ENCODE assay signal across 2 cellular contexts in the genomic region with DNA sequence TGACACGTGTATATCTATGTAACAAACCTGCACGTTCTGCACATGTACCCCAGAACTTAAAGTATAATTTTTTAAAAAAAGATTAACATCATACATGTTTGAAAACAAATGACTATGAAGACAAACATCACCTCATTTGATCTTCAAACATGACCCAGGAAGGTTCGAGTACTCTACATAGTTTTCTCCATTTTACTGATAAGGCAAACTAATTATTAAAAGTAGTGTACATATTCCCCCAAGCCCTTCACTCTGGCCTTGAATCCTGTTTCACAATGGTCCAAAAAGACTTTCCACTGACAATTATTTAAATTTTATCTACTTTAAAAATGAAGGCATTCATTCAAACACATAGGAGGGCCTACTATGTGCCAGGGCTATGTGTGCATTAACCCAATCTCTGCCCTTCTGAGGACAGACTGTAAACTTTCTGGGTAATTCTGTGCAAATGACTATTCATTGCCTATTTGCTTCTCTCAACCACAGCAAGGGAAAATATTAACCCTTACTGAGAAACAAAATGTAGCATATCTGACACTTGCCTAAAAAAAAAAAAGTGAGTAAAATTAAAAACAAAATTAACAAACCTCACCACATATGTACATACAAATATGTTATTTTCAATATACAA.
A peak's percentile ranks its signal among the peaks of the same experiment; 100 is the strongest.
TF ChIP-seq lines count a peak whose summit lies in the region.

No MANE protein-coding gene starts in this region.

TF ChIP-seq in HepG2, 621 proteins besides CTCF, POLR2A, EP300 and RAD21 (continues in another document):
- no peak for TF ChIP-seq FOXP1 (IDR thresholded peaks at IDR 0.05)
- no peak for TF ChIP-seq FOXP1 (CRISPR knock-in tag; IDR thresholded peaks at IDR 0.05)
- TF ChIP-seq CEBPG (CRISPR knock-in tag; IDR thresholded peaks at IDR 0.05), result peak; percentile 20; the same call in 1 of the 2 replicates
- TF ChIP-seq NCOA2 (CRISPR knock-in tag; IDR thresholded peaks at IDR 0.05), result peak; percentile 68
- 0 out of 2 replicates have a peak, but pooled peaks have one; percentile 6 for TF ChIP-seq FOXA1 (IDR thresholded peaks at IDR 0.05)
- no peak for TF ChIP-seq FOXA1 (CRISPR knock-in tag; IDR thresholded peaks at IDR 0.05)
- peak; percentile 45; the same call in 1 of the 2 replicates for TF ChIP-seq ISL2 (CRISPR knock-in tag; IDR thresholded peaks at IDR 0.05)
- no peak for TF ChIP-seq POGZ (CRISPR knock-in tag; IDR thresholded peaks at IDR 0.05)
- no peak for TF ChIP-seq ZNF354B (CRISPR knock-in tag; IDR thresholded peaks at IDR 0.05)
- TF ChIP-seq, protein P1, sequence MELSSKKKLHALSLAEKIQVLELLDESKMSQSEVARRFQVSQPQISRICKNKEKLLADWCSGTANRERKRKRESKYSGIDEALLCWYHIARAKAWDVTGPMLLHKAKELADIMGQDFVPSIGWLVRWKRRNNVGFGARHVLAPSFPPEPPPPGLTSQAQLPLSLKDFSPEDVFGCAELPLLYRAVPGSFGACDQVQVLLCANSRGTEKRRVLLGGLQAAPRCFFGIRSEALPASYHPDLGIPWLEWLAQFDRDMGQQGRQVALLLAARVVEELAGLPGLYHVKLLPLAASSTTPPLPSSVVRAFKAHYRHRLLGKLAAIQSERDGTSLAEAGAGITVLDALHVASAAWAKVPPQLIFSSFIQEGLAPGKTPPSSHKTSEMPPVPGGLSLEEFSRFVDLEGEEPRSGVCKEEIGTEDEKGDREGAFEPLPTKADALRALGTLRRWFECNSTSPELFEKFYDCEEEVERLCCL (CRISPR knock-in tag; IDR thresholded peaks at IDR 0.05; ENCODE audit: borderline replicate concordance), result no peak
- no peak for TF ChIP-seq ZKSCAN5 (CRISPR knock-in tag; IDR thresholded peaks at IDR 0.05)
- TF ChIP-seq, protein P2, sequence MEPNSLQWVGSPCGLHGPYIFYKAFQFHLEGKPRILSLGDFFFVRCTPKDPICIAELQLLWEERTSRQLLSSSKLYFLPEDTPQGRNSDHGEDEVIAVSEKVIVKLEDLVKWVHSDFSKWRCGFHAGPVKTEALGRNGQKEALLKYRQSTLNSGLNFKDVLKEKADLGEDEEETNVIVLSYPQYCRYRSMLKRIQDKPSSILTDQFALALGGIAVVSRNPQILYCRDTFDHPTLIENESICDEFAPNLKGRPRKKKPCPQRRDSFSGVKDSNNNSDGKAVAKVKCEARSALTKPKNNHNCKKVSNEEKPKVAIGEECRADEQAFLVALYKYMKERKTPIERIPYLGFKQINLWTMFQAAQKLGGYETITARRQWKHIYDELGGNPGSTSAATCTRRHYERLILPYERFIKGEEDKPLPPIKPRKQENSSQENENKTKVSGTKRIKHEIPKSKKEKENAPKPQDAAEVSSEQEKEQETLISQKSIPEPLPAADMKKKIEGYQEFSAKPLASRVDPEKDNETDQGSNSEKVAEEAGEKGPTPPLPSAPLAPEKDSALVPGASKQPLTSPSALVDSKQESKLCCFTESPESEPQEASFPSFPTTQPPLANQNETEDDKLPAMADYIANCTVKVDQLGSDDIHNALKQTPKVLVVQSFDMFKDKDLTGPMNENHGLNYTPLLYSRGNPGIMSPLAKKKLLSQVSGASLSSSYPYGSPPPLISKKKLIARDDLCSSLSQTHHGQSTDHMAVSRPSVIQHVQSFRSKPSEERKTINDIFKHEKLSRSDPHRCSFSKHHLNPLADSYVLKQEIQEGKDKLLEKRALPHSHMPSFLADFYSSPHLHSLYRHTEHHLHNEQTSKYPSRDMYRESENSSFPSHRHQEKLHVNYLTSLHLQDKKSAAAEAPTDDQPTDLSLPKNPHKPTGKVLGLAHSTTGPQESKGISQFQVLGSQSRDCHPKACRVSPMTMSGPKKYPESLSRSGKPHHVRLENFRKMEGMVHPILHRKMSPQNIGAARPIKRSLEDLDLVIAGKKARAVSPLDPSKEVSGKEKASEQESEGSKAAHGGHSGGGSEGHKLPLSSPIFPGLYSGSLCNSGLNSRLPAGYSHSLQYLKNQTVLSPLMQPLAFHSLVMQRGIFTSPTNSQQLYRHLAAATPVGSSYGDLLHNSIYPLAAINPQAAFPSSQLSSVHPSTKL (CRISPR knock-in tag; IDR thresholded peaks at IDR 0.05), result no peak
- no peak for TF ChIP-seq CHD4 (IDR thresholded peaks at IDR 0.05; ENCODE audit: borderline replicate concordance, low read length)
- TF ChIP-seq, protein P3, sequence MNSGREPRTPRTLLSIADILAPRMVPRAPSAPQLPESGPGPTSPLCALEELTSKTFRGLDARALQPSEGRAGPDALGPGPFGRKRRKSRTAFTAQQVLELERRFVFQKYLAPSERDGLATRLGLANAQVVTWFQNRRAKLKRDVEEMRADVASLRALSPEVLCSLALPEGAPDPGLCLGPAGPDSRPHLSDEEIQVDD (CRISPR knock-in tag; IDR thresholded peaks at IDR 0.05; ENCODE audit: borderline replicate concordance), result no peak
- no peak for TF ChIP-seq SMARCC2 (IDR thresholded peaks at IDR 0.05)
- no peak for TF ChIP-seq NR3C1 (CRISPR knock-in tag; IDR thresholded peaks at IDR 0.05)
- TF ChIP-seq PRPF4 (IDR thresholded peaks at IDR 0.05; ENCODE audit: low read depth, low read length, poor library complexity, severe bottlenecking), result no peak
- TF ChIP-seq FOXJ3 (CRISPR knock-in tag; IDR thresholded peaks at IDR 0.05; ENCODE audit: borderline replicate concordance), result no peak
- peak; percentile 41 for TF ChIP-seq HNF4A (CRISPR knock-in tag; IDR thresholded peaks at IDR 0.05)
- TF ChIP-seq NFKB2 (CRISPR knock-in tag; IDR thresholded peaks at IDR 0.05; ENCODE audit: borderline replicate concordance), result no peak
- no peak for TF ChIP-seq MTF1 (CRISPR knock-in tag; IDR thresholded peaks at IDR 0.05)
- no peak for TF ChIP-seq ZNF605 (CRISPR knock-in tag; IDR thresholded peaks at IDR 0.05)
- TF ChIP-seq, protein P4, sequence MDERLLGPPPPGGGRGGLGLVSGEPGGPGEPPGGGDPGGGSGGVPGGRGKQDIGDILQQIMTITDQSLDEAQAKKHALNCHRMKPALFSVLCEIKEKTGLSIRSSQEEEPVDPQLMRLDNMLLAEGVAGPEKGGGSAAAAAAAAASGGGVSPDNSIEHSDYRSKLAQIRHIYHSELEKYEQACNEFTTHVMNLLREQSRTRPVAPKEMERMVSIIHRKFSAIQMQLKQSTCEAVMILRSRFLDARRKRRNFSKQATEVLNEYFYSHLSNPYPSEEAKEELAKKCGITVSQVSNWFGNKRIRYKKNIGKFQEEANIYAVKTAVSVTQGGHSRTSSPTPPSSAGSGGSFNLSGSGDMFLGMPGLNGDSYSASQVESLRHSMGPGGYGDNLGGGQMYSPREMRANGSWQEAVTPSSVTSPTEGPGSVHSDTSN (CRISPR knock-in tag; IDR thresholded peaks at IDR 0.05), result no peak
- TF ChIP-seq ZNF331 (CRISPR knock-in tag; IDR thresholded peaks at IDR 0.05), result no peak
- no peak for TF ChIP-seq PHB2 (IDR thresholded peaks at IDR 0.05; ENCODE audit: partially characterized antibody)
- TF ChIP-seq RELA (CRISPR knock-in tag; IDR thresholded peaks at IDR 0.05), result no peak
- peak; percentile 97 for TF ChIP-seq ZKSCAN1 (IDR thresholded peaks at IDR 0.05; ENCODE audit: low read length)
- no peak for TF ChIP-seq FOSL2 (CRISPR knock-in tag; IDR thresholded peaks at IDR 0.05)
- no peak for TF ChIP-seq HNRNPUL1 (IDR thresholded peaks at IDR 0.05; ENCODE audit: low read depth, low read length)

TF ChIP-seq in HEK293T, 16 proteins besides CTCF, POLR2A, EP300 and RAD21:
- no peak for TF ChIP-seq ELF4 (IDR thresholded peaks at IDR 0.05)
- no peak for TF ChIP-seq SP1 (IDR thresholded peaks at IDR 0.05)
- no peak for TF ChIP-seq NFRKB (IDR thresholded peaks at IDR 0.05)
- TF ChIP-seq, protein P5, sequence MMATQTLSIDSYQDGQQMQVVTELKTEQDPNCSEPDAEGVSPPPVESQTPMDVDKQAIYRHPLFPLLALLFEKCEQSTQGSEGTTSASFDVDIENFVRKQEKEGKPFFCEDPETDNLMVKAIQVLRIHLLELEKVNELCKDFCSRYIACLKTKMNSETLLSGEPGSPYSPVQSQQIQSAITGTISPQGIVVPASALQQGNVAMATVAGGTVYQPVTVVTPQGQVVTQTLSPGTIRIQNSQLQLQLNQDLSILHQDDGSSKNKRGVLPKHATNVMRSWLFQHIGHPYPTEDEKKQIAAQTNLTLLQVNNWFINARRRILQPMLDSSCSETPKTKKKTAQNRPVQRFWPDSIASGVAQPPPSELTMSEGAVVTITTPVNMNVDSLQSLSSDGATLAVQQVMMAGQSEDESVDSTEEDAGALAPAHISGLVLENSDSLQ (IDR thresholded peaks at IDR 0.05), result no peak
- no peak for TF ChIP-seq L3MBTL2 (conservative IDR thresholded peaks at IDR 0.05)
TF ChIP-seq in HEK293T: peak in this region for 0.
